ENCODE assay signal across 1 cellular context in genomic region chr6:125779924-125780539, GRCh38.
A peak's percentile ranks its signal among the peaks of the same experiment; 100 is the strongest.
TF ChIP-seq lines count a peak whose summit lies in the region.

No MANE protein-coding gene starts in this region.

TF ChIP-seq in GM12878, 131 proteins besides CTCF, POLR2A, EP300 and RAD21 (continued from another document and continues in another):
- TF ChIP-seq ZBTB40 (IDR thresholded peaks at IDR 0.05; ENCODE audit: borderline replicate concordance) (peak; percentile 85; the same call in 1 of the 2 replicates), HSF1 (IDR thresholded peaks at IDR 0.05; ENCODE audit: low read depth, low read length) (no peak), ETV6 (conservative IDR thresholded peaks at IDR 0.05 in 1 of 2, IDR thresholded peaks at IDR 0.05 in 1 of 2; ENCODE audit: borderline replicate concordance in 1 of 2, low read depth in 1 of 2) (0 out of 4 replicates have a peak, but pooled peaks of 1 of the 2 experiments have one; percentile 9), EED (IDR thresholded peaks at IDR 0.05; ENCODE audit: low read depth) (0 out of 2 replicates have a peak, but pooled peaks have one; percentile 38), ATF7 (IDR thresholded peaks at IDR 0.05; ENCODE audit: low read depth) (peak; percentile 58; the same call in 1 of the 2 replicates), HCFC1 (IDR thresholded peaks at IDR 0.05; ENCODE audit: low read length) (peak; percentile 42; the same call in 1 of the 2 replicates), CUX1 (IDR thresholded peaks at IDR 0.05; ENCODE audit: insufficient replicate concordance, low read depth, low read length) (no peak), HDAC6 (IDR thresholded peaks at IDR 0.05; ENCODE audit: unreplicated experiment) (peak; percentile 15), SIN3A (IDR thresholded peaks at IDR 0.05; ENCODE audit: low read depth, low read length) (no peak), E2F4 (IDR thresholded peaks at IDR 0.05; ENCODE audit: low read depth, low read length) (no peak), MEF2A (IDR thresholded peaks at IDR 0.05; ENCODE audit: insufficient read depth, low read depth, low read length) (0 out of 2 replicates have a peak, but pooled peaks have one; percentile 41), SP1 (IDR thresholded peaks at IDR 0.05; ENCODE audit: low read depth, low read length) (peak; percentile 17), TBL1XR1 (IDR thresholded peaks at IDR 0.05; ENCODE audit: low read depth, low read length) (peak; percentile 66; the same call in 1 of the 2 replicates), SMAD1 (IDR thresholded peaks at IDR 0.05; ENCODE audit: low read depth, partially characterized antibody) (peak; percentile 11), REST (IDR thresholded peaks at IDR 0.05; ENCODE audit: low read depth, low read length) (no peak), ATF3 (IDR thresholded peaks at IDR 0.05; ENCODE audit: borderline replicate concordance, extremely low read depth, low read depth, low read length) (no peak), CHD1 (IDR thresholded peaks at IDR 0.05; ENCODE audit: low read depth, low read length) (no peak), CBX3 (IDR thresholded peaks at IDR 0.05; ENCODE audit: borderline replicate concordance, low read depth) (no peak), BACH1 (IDR thresholded peaks at IDR 0.05; ENCODE audit: borderline replicate concordance) (no peak), ZNF687 (IDR thresholded peaks at IDR 0.05) (no peak), MEF2B (IDR thresholded peaks at IDR 0.05; ENCODE audit: partially characterized antibody, poor library complexity, severe bottlenecking) (no peak), SKIL (IDR thresholded peaks at IDR 0.05; ENCODE audit: low read depth, poor library complexity, severe bottlenecking) (peak; percentile 90), NR2F1 (conservative IDR thresholded peaks at IDR 0.05) (no peak), SREBF2 (IDR thresholded peaks at IDR 0.05; ENCODE audit: low read length) (peak; percentile 97), BRCA1 (IDR thresholded peaks at IDR 0.05; ENCODE audit: low read depth, low read length) (no peak), MYC (IDR thresholded peaks at IDR 0.05; ENCODE audit: insufficient read depth, insufficient read length, insufficient replicate concordance, low read length, severe bottlenecking) (no peak), MYB (IDR thresholded peaks at IDR 0.05; ENCODE audit: borderline replicate concordance, low read depth, low read length) (no peak), IRF5 (IDR thresholded peaks at IDR 0.05; ENCODE audit: borderline replicate concordance) (no peak)
